ENCODE assay signal across 23 cellular contexts in the genomic region with DNA sequence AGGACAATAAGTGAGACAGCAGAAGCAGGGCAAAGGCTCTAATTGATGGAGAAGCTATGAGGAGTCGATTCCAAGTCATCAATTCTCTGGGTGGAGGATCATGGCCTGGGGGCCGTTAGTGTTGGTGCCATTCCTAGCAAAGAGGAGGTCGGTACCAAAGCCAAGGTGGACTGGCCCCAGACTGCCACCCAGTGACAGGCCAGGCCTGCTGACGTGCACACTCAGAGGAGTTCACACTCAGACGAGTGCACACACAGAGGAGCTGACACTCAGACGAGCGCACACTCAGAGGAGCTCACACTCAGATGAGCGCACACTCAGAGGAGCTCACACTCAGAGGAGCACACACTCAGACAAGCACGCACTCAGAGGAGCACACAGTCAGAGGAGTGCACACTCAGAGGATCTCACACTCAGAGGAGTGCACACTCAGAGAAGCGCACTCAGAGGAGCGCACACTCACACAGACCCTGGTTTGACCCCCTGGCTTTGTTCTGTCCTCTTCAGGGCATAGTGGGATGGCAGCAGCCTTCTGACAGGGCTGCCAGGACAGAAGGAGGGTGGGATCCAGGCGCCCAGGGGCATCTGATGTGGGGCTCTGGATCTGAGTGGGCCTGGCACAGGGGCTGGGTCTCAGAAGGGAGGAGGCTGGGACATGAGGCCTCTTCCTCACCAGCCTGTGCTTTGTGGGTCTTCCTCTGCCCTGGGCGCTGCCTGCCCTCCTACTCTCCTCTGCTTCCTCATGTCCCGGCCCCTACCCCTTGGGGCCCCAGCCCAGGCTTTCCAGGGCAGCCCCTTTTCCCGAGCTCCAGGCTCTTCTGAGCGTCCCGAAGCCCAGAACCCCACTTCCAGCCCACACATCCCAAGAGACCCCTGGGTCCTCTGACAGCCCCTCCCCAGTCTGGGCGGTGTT. TPM values are rescaled to one million over a fixed set of nuclear protein-coding genes. Genes with fewer than 3 reads are reported as not detected.
DNase-seq lines count a peak whose midpoint lies in the region; ATAC-seq and TF ChIP-seq lines count a peak whose summit lies in the region.
"Had no signal": no experiment of that assay in that cellular context is flagged by ENCODE, and none has a peak within 500 bp of the region (broad histone marks: within the 10 kb centered on the region; RNA-seq: fewer than 3 reads in every experiment).

No MANE protein-coding gene starts in this region.

- no peaks in the 10 kb centered on the region for H3K4me1 ChIP-seq in right atrium auricular region
- no peaks in the 10 kb centered on the region for H3K4me1 ChIP-seq in aorta (ENCODE audit: control insufficient read depth in 1 of 2, insufficient read depth in 2 of 2, low read length in 2 of 2)

- H3K9me3 ChIP-seq in right atrium auricular region = no peaks in the 10 kb centered on the region
- peaks cover 6% of the 10 kb centered on the region for H3K9me3 ChIP-seq in neural cell (ENCODE audit: low read length)
- no peaks in the 10 kb centered on the region for H3K9me3 ChIP-seq in aorta (ENCODE audit: control insufficient read depth, low read length)

- H3K4me3 ChIP-seq in right atrium auricular region (no peak overlapping the region), neural cell (ENCODE audit: low read length) (no peak overlapping the region), aorta (ENCODE audit: low read length in 2 of 2) (no peak overlapping the region)
- H3K4me3 ChIP-seq: PC-9 had no signal

- peaks cover 9% of the 10 kb centered on the region for H3K9me3 Mint-ChIP-seq in activated naive CD8-positive, alpha-beta T cell treated with anti-CD3 and anti-CD28 coated beads, Interleukin-2, amount 50 U/mL, for 24 hours

- H2AFZ ChIP-seq in neural cell (ENCODE audit: low read depth, low read length) = no peak overlapping the region
- H2AFZ ChIP-seq: PC-9 had no signal

- H3K36me3 ChIP-seq in right atrium auricular region (no peaks in the 10 kb centered on the region), neural cell (ENCODE audit: insufficient read depth, low read length) (no peaks in the 10 kb centered on the region), aorta (ENCODE audit: control insufficient read depth in 1 of 2, insufficient read depth in 2 of 2, low read length in 1 of 2) (no peaks in the 10 kb centered on the region)

- no peak for ATAC-seq in Right ventricle myocardium superior (ENCODE audit: poor library complexity)
- peak; percentile 17 for ATAC-seq in activated naive CD8-positive, alpha-beta T cell treated with anti-CD3 and anti-CD28 coated beads, Interleukin-2, amount 50 U/mL, for 24 hours
- peak; percentile 12 for ATAC-seq in aorta (ENCODE audit: low FRiP score)
- ATAC-seq in GM21576 (IDR thresholded peaks at IDR 0.05; ENCODE audit: unreplicated experiment) = no peak

- 70 to 76% methylated on average over 18 of the region's 18 CpGs for WGBS in aorta, 2 donors

- H3K79me2 ChIP-seq in neural cell (replicated peaks; ENCODE audit: insufficient read depth, low read length) = no peaks in the 10 kb centered on the region

- TF ChIP-seq CTCF in right atrium auricular region (IDR thresholded peaks at IDR 0.05) (no peak), neural cell (IDR thresholded peaks at IDR 0.05; ENCODE audit: poor library complexity, severe bottlenecking) (no peak)

- TF ChIP-seq EP300 in neural cell (conservative IDR thresholded peaks at IDR 0.05; ENCODE audit: poor library complexity, severe bottlenecking) = no peak

- no peaks in the 10 kb centered on the region for H3K4me1 Mint-ChIP-seq in activated naive CD8-positive, alpha-beta T cell treated with anti-CD3 and anti-CD28 coated beads, Interleukin-2, amount 50 U/mL, for 24 hours

- H3K9ac ChIP-seq in neural cell (ENCODE audit: low read length) = no peak overlapping the region
- H3K9ac ChIP-seq: KMS-11 had no signal

- H3K4me2 ChIP-seq in neural cell (ENCODE audit: low read length) = no peak overlapping the region
- H3K4me2 ChIP-seq: KMS-11, PC-9 had no signal

- H3K27ac ChIP-seq in right atrium auricular region (no peak overlapping the region), neural cell (ENCODE audit: low read length) (no peak overlapping the region), aorta (ENCODE audit: low read depth in 1 of 2, low read length in 2 of 2) (no peak overlapping the region)
- H3K27ac ChIP-seq: KMS-11, PC-9, RWPE1 had no signal

- DNase-seq in right atrium auricular region (ENCODE audit: low spot score) = peak; percentile 21
- no peak for DNase-seq in Right ventricle myocardium superior
- DNase-seq in activated naive CD8-positive, alpha-beta T cell treated with anti-CD3 and anti-CD28 coated beads, Interleukin-2, amount 50 U/mL, for 24 hours = no peak
- DNase-seq in aorta = no peak
- no peak for DNase-seq in UCSD-AML1 (lab: John Stamatoyannopoulos, UW; ENCODE audit: unreplicated experiment)
- DNase-seq in hypothalamus (lab: John Stamatoyannopoulos, UW) = no peak
- DNase-seq: C1 segment of cervical spinal cord, DND-41, GOT3, HFFc6, NCI-H1417, NCI-H187, NCI-H2107, NCI-H2227 treated with DMSO at 0.1 percent for 48 hours, NCI-H524 treated with DMSO at 0.1 percent for 48 hours, PC-9 had no signal

- no peaks in the 10 kb centered on the region for H4K20me1 ChIP-seq in neural cell (ENCODE audit: insufficient read depth)

- H3K27me3 ChIP-seq in right atrium auricular region = no peaks in the 10 kb centered on the region
- no peaks in the 10 kb centered on the region for H3K27me3 ChIP-seq in neural cell (ENCODE audit: insufficient read depth, low read depth, low read length)
- H3K27me3 ChIP-seq in aorta (ENCODE audit: control insufficient read depth in 1 of 2, insufficient read depth in 2 of 2, low read length in 1 of 2) = no peaks in the 10 kb centered on the region

- no peaks in the 10 kb centered on the region for H3K36me3 Mint-ChIP-seq in activated naive CD8-positive, alpha-beta T cell treated with anti-CD3 and anti-CD28 coated beads, Interleukin-2, amount 50 U/mL, for 24 hours (ENCODE audit: low read depth)

- no peaks in the 10 kb centered on the region for H3F3A ChIP-seq in neural cell (ENCODE audit: insufficient read depth, low read length, poor library complexity, severe bottlenecking)

- no peak overlapping the region for H3K27ac Mint-ChIP-seq in activated naive CD8-positive, alpha-beta T cell treated with anti-CD3 and anti-CD28 coated beads, Interleukin-2, amount 50 U/mL, for 24 hours
- H3K27ac Mint-ChIP-seq: HFFc6 had no signal

- no peaks in the 10 kb centered on the region for H3K9me2 ChIP-seq in neural cell (ENCODE audit: insufficient read depth, low read length)

- peaks cover 11% of the 10 kb centered on the region for H3K27me3 Mint-ChIP-seq in activated naive CD8-positive, alpha-beta T cell treated with anti-CD3 and anti-CD28 coated beads, Interleukin-2, amount 50 U/mL, for 24 hours

- intact Hi-C loops in Right ventricle myocardium superior (cut with DNase I) = no loop called here
- intact Hi-C loops in aorta (cut with DNase I) = no loop called here

- no peak for TF ChIP-seq RAD21 in neural cell (conservative IDR thresholded peaks at IDR 0.05)

- no peak overlapping the region for H3K4me3 Mint-ChIP-seq in activated naive CD8-positive, alpha-beta T cell treated with anti-CD3 and anti-CD28 coated beads, Interleukin-2, amount 50 U/mL, for 24 hours
- H3K4me3 Mint-ChIP-seq: HFFc6 had no signal

TF ChIP-seq in neural cell, 6 proteins besides CTCF, POLR2A, EP300 and RAD21:
- no peak for TF ChIP-seq MXI1 (conservative IDR thresholded peaks at IDR 0.05; ENCODE audit: poor library complexity, severe bottlenecking)
- peak; percentile 81 for TF ChIP-seq POLR2AphosphoS5 (IDR thresholded peaks at IDR 0.05)

RNA-seq across cellular contexts. Expression of gene NKX1-1, which starts 41.7 kb away (rescaled TPM):
- total RNA-seq in right atrium auricular region = not detected
- not detected for total RNA-seq in Right ventricle myocardium superior
- not detected in 2 replicates for polyA plus RNA-seq in neural cell
- polyA minus RNA-seq in neural cell = not detected in 2 replicates
- total RNA-seq in aorta = not detected
- not detected for polyA plus RNA-seq in aorta
- total RNA-seq: G401, HFFc6, HT-29, M059J, PC-9 had no signal

Comparison
In these comparisons a context has a peak if more than half of its experiments do, and no peak if none do; other contexts are left out.
1. ATAC-seq: peak in activated naive CD8-positive, alpha-beta T cell treated with anti-CD3 and anti-CD28 coated beads, Interleukin-2, amount 50 U/mL, for 24 hours (single experiment) and aorta (single experiment); none in Right ventricle myocardium superior (single experiment) and GM21576 (single experiment).